19 cellular contexts compared by ENCODE assay signal in the genomic region with DNA sequence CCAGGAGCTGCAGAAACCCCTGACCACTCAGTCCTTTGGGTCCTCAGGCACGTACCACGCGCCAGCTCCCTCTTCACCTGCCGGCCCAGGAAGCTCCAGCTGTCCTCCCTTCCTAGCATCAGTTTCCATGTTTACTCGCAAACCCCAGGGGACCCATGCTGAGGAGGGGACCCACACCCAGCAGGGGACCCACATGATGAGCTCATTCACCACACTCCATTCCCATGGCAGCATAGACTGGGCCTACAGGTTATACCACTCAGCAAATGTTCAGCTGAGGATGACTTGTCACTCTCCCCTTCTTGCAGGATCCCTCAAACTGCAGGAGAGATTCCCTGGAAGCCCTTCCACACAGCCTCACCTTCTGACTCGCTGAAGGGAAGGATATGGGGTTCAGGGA.
DNase-seq lines count a peak whose midpoint lies in the region; ATAC-seq and TF ChIP-seq lines count a peak whose summit lies in the region.
"Had no signal": no experiment of that assay in that cellular context is flagged by ENCODE, and none has a peak within 500 bp of the region (broad histone marks: within the 10 kb centered on the region; RNA-seq: fewer than 3 reads in every experiment).

No MANE protein-coding gene starts in this region.

- H3K36me3 ChIP-seq in HEK293 (ENCODE audit: control insufficient read depth in 2 of 2, insufficient read depth in 1 of 2, low read length in 2 of 2) (no peaks in the 10 kb centered on the region), uterus (no peaks in the 10 kb centered on the region)

- ATAC-seq in GM21576 (IDR thresholded peaks at IDR 0.05; ENCODE audit: unreplicated experiment), result no peak
- ATAC-seq: K562, Panc1, Right ventricle myocardium inferior had no signal

- POLR2A ChIA-PET in HEK293 (lab: Yijun Ruan, JAX), result no interaction called here

- H3K9me3 ChIP-seq in HEK293 (ENCODE audit: control insufficient read depth, insufficient read depth, low read depth, low read length) (no peaks in the 10 kb centered on the region), uterus (no peaks in the 10 kb centered on the region)
- H3K9me3 ChIP-seq: Caco-2 had no signal

- intact Hi-C loops in uterus (cut with DNase I; ENCODE audit: low total_unique reads), result no loop called here

- no peak overlapping the region for H3K27ac ChIP-seq in HEK293 (ENCODE audit: extremely low read depth, low read depth, low read length)
- H3K27ac ChIP-seq in uterus, result no peak overlapping the region
- H3K27ac ChIP-seq: C4-2B, SK-N-MC had no signal

- H3K4me3 ChIP-seq in HEK293 (ENCODE audit: low read depth, low read length) (no peak overlapping the region), epithelial cell of esophagus (ENCODE audit: low read length) (no peak overlapping the region), uterus (no peak overlapping the region)
- H3K4me3 ChIP-seq: K562, SK-N-MC had no signal

- CTCF ChIA-PET in HEK293 (lab: Yijun Ruan, JAX), result interaction anchor here (0.5 to 0.6 kb wide), 3 partner anchors 17 to 288 kb away, joined by 3 to 6 read pairs (median 3); no protein-coding TSS in a partner anchor

- H3K4me1 ChIP-seq in HEK293 (ENCODE audit: control insufficient read depth, insufficient read depth, low read length) (no peaks in the 10 kb centered on the region), uterus (no peaks in the 10 kb centered on the region)

- no peak for TF ChIP-seq CTCF in HEK293 (tag by site-specific recombination; IDR thresholded peaks at IDR 0.05)
- TF ChIP-seq CTCF in epithelial cell of esophagus (IDR thresholded peaks at IDR 0.05; ENCODE audit: insufficient read depth, low read depth, low read length, missing control alignments), result no peak
- no peak for TF ChIP-seq CTCF in uterus (IDR thresholded peaks at IDR 0.05)

- no peak for TF ChIP-seq POLR2A in uterus (IDR thresholded peaks at IDR 0.05)

- DNase-seq in NCI-H1417 (lab: John Stamatoyannopoulos, UW) (peak; percentile 30 to 79 (median 64)), NCI-H1417 treated with DMSO at 0.1 percent for 48 hours (lab: John Stamatoyannopoulos, UW) (no peak), NCI-H345 treated with DMSO at 0.1 percent for 48 hours (lab: John Stamatoyannopoulos, UW; ENCODE audit: unreplicated experiment) (peak; percentile 97), epithelial cell of esophagus (ENCODE audit: low read depth) (peak; percentile 9), uterus (no peak)
- no peak for DNase-seq in activated T-cell treated with anti-CD3 and anti-CD28 coated beads, Interleukin-2, amount 50 U/mL, for 1 hour
- DNase-seq: Caco-2, GOT3, HFFc6, NCI-H1048, NCI-H748 treated with DMSO at 0.1 percent for 48 hours, T-helper 1 cell had no signal

- no peaks in the 10 kb centered on the region for H3K27me3 ChIP-seq in uterus

TF ChIP-seq in HEK293, 187 proteins besides CTCF, POLR2A, EP300 and RAD21:
- peak; percentile 91 for TF ChIP-seq ZIC2 (tag by site-specific recombination; IDR thresholded peaks at IDR 0.05)
- 0 out of 2 replicates have a peak, but pooled peaks have one; percentile 13 for TF ChIP-seq SCRT2 (tag by site-specific recombination; IDR thresholded peaks at IDR 0.05)
- no peak for TF ChIP-seq KLF7 (tag by site-specific recombination; IDR thresholded peaks at IDR 0.05; ENCODE audit: borderline replicate concordance)
- peak; percentile 88 for TF ChIP-seq GLIS1 (tag by site-specific recombination; IDR thresholded peaks at IDR 0.05)
- TF ChIP-seq MYNN (tag by site-specific recombination; IDR thresholded peaks at IDR 0.05; ENCODE audit: borderline replicate concordance), result no peak
- no peak for TF ChIP-seq ZNF23 (tag by site-specific recombination; IDR thresholded peaks at IDR 0.05; ENCODE audit: borderline replicate concordance)
- peak; percentile 43; the same call in 1 of the 2 replicates for TF ChIP-seq ZFP69B (tag by site-specific recombination; IDR thresholded peaks at IDR 0.05)
- TF ChIP-seq, protein P1, sequence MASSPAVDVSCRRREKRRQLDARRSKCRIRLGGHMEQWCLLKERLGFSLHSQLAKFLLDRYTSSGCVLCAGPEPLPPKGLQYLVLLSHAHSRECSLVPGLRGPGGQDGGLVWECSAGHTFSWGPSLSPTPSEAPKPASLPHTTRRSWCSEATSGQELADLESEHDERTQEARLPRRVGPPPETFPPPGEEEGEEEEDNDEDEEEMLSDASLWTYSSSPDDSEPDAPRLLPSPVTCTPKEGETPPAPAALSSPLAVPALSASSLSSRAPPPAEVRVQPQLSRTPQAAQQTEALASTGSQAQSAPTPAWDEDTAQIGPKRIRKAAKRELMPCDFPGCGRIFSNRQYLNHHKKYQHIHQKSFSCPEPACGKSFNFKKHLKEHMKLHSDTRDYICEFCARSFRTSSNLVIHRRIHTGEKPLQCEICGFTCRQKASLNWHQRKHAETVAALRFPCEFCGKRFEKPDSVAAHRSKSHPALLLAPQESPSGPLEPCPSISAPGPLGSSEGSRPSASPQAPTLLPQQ (tag by site-specific recombination; IDR thresholded peaks at IDR 0.05), result peak; percentile 84
TF ChIP-seq in HEK293: peak in this region for 5.

Comparison
In these comparisons a context has a peak if more than half of its experiments do, and no peak if none do; other contexts are left out.
1. DNase-seq: peak in NCI-H1417 (3 of 3), NCI-H345 treated with DMSO at 0.1 percent for 48 hours (single experiment) and epithelial cell of esophagus (single experiment); none in NCI-H1417 treated with DMSO at 0.1 percent for 48 hours (single experiment), activated T-cell treated with anti-CD3 and anti-CD28 coated beads, Interleukin-2, amount 50 U/mL, for 1 hour (single experiment) and uterus (0 of 2).